8 cellular contexts compared by ENCODE assay signal in genomic region chr1:235128453-235129328, GRCh38. TPM values are rescaled to one million over a fixed set of nuclear protein-coding genes. Genes with fewer than 3 reads are reported as not detected.
DNase-seq lines count a peak whose midpoint lies in the region; TF ChIP-seq lines count a peak whose summit lies in the region.

Gene TOMM20 (minus strand): TSS chr1:235128837. CDS start chr1:235128715, 122 bp downstream.

- TF ChIP-seq POLR2A in suprapubic skin (IDR thresholded peaks at IDR 0.05), result peak; percentile 32 to 84

- H3K9me3 ChIP-seq in suprapubic skin, result no peaks in the 10 kb centered on the region

- intact Hi-C loops in activated naive CD4-positive, alpha-beta T cell treated with anti-CD3 and anti-CD28 coated beads for 36 hours (cut with micrococcal nuclease), result loop anchor here (1.0 to 5.0 kb wide), 9 partner anchors 24 to 1154 kb away; partner anchors contain the start of genes ARID4B, B3GALNT2, ERO1B and GGPS1

- DNase-seq in GM04503 (ENCODE audit: low read depth) (peak; percentile 86), HFF-Myc (ENCODE audit: extremely low read depth, low read depth) (peak; percentile 93), NAMALWA (ENCODE audit: low spot score) (peak; percentile 99), SK-N-DZ (ENCODE audit: low spot score) (peak; percentile 98), germinal center (ENCODE audit: low spot score) (peak; percentile 95), nucleus accumbens (lab: John Stamatoyannopoulos, UW) (peak; percentile 52 to 96 (median 92)), suprapubic skin (ENCODE audit: low spot score in 2 of 2) (peak; percentile 97)
- peak; percentile 98 for DNase-seq in activated naive CD4-positive, alpha-beta T cell treated with anti-CD3 and anti-CD28 coated beads for 36 hours

- CTCF ChIA-PET in activated naive CD4-positive, alpha-beta T cell treated with anti-CD3 and anti-CD28 coated beads for 36 hours (lab: Charles Lee), result no interaction called here

- H3K4me3 Mint-ChIP-seq in activated naive CD4-positive, alpha-beta T cell treated with anti-CD3 and anti-CD28 coated beads for 36 hours, result peak within 1 kb of the TSS; percentile 96

- no peaks in the 10 kb centered on the region for H3K27me3 ChIP-seq in suprapubic skin

- 1% methylated on average over 52 of the region's 67 CpGs for WGBS in suprapubic skin

- H3K27me3 Mint-ChIP-seq in activated naive CD4-positive, alpha-beta T cell treated with anti-CD3 and anti-CD28 coated beads for 36 hours (ENCODE audit: low read depth), result no peaks in the 10 kb centered on the region

- peak within 1 kb of the TSS; percentile 94 for H3K27ac Mint-ChIP-seq in activated naive CD4-positive, alpha-beta T cell treated with anti-CD3 and anti-CD28 coated beads for 36 hours

- H3K4me1 ChIP-seq in suprapubic skin, result peaks cover 35% of the 10 kb centered on the region

- H3K4me1 Mint-ChIP-seq in activated naive CD4-positive, alpha-beta T cell treated with anti-CD3 and anti-CD28 coated beads for 36 hours (ENCODE audit: low read depth), result peaks cover 38% of the 10 kb centered on the region

- H3K9me3 Mint-ChIP-seq in activated naive CD4-positive, alpha-beta T cell treated with anti-CD3 and anti-CD28 coated beads for 36 hours, result no peaks in the 10 kb centered on the region

- TF ChIP-seq CTCF in HFF-Myc (IDR thresholded peaks at IDR 0.05; ENCODE audit: low read depth, low read length, missing control alignments) (no peak), suprapubic skin (IDR thresholded peaks at IDR 0.05) (no peak)

- peaks cover 34% of the 10 kb centered on the region for H3K36me3 Mint-ChIP-seq in activated naive CD4-positive, alpha-beta T cell treated with anti-CD3 and anti-CD28 coated beads for 36 hours (ENCODE audit: low read depth)

- H3K27ac ChIP-seq in suprapubic skin, result peak within 1 kb of the TSS; percentile 87

- H3K4me3 ChIP-seq in HFF-Myc (replicated peaks; ENCODE audit: low read depth, low read length), result peak within 1 kb of the TSS; percentile 98
- peak within 1 kb of the TSS; percentile 80 for H3K4me3 ChIP-seq in suprapubic skin

- no peak for TF ChIP-seq EP300 in suprapubic skin (IDR thresholded peaks at IDR 0.05)

- H3K36me3 ChIP-seq in suprapubic skin, result peaks cover 17% of the 10 kb centered on the region

RNA-seq across cellular contexts. Expression of gene TOMM20, which starts in this region (rescaled TPM):
- polyA plus RNA-seq in SK-N-DZ (2014; cell fraction: cytosol; rRNA removed), result 160 and 181 TPM in 2 replicates
- 60.2 and 62.0 TPM in 2 replicates for polyA plus RNA-seq in SK-N-DZ (2014; cell fraction: nucleus; rRNA removed)
- total RNA-seq in activated naive CD4-positive, alpha-beta T cell treated with anti-CD3 and anti-CD28 coated beads for 36 hours, result 100 to 1,000 TPM; 155 to 192 TPM
- 100 to 1,000 TPM; 101 to 116 (median 111) TPM for total RNA-seq in suprapubic skin

Comparison
In these comparisons a context has a peak if more than half of its experiments do, and no peak if none do; other contexts are left out.
1. Peak in every context shown above with its lines: DNase-seq, H3K4me3 ChIP-seq and H3K27ac ChIP-seq.